In the genomic region with DNA sequence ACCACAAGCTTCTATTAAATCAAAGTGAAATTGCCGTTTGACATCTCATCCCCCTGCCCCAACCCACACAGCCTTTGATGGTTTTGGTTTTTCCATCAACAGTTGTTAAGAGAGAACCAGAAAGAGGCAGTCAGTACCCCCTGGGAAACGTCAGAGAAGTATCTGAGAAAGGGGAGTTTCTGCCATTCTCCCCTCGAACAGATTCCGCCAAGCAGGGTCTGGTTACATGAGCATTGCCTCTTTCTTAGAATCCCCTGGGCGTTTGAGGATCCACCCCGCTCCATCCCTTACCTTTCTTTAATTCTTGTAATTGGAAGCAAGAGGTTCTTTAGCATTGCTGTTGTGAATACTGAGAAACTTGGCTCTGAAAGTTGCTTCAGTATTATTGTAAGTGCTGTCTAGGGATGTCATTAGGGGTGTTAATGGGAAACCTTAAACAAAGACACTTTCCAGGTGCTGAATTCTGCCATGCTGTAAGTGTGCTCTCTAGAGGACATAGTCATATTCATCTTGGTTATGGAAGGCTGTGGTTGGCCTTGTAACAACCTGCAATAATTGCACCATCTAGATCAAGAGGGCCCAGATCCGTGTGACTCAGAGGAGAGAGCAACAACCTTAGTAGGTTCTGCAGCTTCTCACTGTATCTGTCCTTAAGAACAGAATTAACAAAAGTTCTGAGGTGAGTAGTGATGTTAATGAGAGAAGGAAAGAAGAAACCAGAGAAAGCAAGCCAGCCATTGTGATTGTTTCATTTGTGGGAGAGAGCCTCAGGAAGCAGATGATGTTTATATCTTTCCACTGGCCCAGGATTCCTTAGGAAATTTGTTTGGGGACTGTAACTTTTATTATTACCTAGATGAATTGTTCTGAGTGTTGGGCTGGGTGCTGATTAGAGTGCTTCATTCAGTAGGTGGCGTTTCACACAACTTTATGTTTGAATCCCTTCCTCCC, we compare ENCODE assay signal across 2 cellular contexts.
TF ChIP-seq lines count a peak whose summit lies in the region.

No MANE protein-coding gene starts in this region.

TF ChIP-seq in A549, 52 proteins besides CTCF, POLR2A, EP300 and RAD21 (continued from another document):
- TF ChIP-seq, protein P1, sequence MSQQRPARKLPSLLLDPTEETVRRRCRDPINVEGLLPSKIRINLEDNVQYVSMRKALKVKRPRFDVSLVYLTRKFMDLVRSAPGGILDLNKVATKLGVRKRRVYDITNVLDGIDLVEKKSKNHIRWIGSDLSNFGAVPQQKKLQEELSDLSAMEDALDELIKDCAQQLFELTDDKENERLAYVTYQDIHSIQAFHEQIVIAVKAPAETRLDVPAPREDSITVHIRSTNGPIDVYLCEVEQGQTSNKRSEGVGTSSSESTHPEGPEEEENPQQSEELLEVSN (IDR thresholded peaks at IDR 0.05; ENCODE audit: borderline replicate concordance, low read depth) = no peak
- TF ChIP-seq POLR2AphosphoS2 (conservative IDR thresholded peaks at IDR 0.05; ENCODE audit: low read length) (no peak), FOSL2 (IDR thresholded peaks at IDR 0.05) (no peak), FOSL2 (CRISPR knock-in tag; IDR thresholded peaks at IDR 0.05) (no peak), FOSB (CRISPR knock-in tag; IDR thresholded peaks at IDR 0.05) (no peak), NPAS2 (CRISPR knock-in tag; IDR thresholded peaks at IDR 0.05; ENCODE audit: borderline replicate concordance) (no peak), ZC3H11A (IDR thresholded peaks at IDR 0.05) (no peak), SREBF2 (IDR thresholded peaks at IDR 0.05) (no peak), EHF (CRISPR knock-in tag; IDR thresholded peaks at IDR 0.05) (no peak), GATA3 (IDR thresholded peaks at IDR 0.05; ENCODE audit: borderline replicate concordance) (no peak), JUNB (IDR thresholded peaks at IDR 0.05) (no peak), CHD4 (IDR thresholded peaks at IDR 0.05; ENCODE audit: borderline replicate concordance) (no peak)
- TF ChIP-seq, protein P2, sequence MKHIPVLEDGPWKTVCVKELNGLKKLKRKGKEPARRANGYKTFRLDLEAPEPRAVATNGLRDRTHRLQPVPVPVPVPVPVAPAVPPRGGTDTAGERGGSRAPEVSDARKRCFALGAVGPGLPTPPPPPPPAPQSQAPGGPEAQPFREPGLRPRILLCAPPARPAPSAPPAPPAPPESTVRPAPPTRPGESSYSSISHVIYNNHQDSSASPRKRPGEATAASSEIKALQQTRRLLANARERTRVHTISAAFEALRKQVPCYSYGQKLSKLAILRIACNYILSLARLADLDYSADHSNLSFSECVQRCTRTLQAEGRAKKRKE (CRISPR knock-in tag; IDR thresholded peaks at IDR 0.05; ENCODE audit: low read depth) = no peak
TF ChIP-seq in A549: peak in this region for 0.

TF ChIP-seq in GM23338, 12 proteins besides CTCF, POLR2A, EP300 and RAD21 (continued from another document):
- TF ChIP-seq, protein P3, sequence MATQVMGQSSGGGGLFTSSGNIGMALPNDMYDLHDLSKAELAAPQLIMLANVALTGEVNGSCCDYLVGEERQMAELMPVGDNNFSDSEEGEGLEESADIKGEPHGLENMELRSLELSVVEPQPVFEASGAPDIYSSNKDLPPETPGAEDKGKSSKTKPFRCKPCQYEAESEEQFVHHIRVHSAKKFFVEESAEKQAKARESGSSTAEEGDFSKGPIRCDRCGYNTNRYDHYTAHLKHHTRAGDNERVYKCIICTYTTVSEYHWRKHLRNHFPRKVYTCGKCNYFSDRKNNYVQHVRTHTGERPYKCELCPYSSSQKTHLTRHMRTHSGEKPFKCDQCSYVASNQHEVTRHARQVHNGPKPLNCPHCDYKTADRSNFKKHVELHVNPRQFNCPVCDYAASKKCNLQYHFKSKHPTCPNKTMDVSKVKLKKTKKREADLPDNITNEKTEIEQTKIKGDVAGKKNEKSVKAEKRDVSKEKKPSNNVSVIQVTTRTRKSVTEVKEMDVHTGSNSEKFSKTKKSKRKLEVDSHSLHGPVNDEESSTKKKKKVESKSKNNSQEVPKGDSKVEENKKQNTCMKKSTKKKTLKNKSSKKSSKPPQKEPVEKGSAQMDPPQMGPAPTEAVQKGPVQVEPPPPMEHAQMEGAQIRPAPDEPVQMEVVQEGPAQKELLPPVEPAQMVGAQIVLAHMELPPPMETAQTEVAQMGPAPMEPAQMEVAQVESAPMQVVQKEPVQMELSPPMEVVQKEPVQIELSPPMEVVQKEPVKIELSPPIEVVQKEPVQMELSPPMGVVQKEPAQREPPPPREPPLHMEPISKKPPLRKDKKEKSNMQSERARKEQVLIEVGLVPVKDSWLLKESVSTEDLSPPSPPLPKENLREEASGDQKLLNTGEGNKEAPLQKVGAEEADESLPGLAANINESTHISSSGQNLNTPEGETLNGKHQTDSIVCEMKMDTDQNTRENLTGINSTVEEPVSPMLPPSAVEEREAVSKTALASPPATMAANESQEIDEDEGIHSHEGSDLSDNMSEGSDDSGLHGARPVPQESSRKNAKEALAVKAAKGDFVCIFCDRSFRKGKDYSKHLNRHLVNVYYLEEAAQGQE (IDR thresholded peaks at IDR 0.05; ENCODE audit: unreplicated experiment) = no peak
- TF ChIP-seq, protein P4, sequence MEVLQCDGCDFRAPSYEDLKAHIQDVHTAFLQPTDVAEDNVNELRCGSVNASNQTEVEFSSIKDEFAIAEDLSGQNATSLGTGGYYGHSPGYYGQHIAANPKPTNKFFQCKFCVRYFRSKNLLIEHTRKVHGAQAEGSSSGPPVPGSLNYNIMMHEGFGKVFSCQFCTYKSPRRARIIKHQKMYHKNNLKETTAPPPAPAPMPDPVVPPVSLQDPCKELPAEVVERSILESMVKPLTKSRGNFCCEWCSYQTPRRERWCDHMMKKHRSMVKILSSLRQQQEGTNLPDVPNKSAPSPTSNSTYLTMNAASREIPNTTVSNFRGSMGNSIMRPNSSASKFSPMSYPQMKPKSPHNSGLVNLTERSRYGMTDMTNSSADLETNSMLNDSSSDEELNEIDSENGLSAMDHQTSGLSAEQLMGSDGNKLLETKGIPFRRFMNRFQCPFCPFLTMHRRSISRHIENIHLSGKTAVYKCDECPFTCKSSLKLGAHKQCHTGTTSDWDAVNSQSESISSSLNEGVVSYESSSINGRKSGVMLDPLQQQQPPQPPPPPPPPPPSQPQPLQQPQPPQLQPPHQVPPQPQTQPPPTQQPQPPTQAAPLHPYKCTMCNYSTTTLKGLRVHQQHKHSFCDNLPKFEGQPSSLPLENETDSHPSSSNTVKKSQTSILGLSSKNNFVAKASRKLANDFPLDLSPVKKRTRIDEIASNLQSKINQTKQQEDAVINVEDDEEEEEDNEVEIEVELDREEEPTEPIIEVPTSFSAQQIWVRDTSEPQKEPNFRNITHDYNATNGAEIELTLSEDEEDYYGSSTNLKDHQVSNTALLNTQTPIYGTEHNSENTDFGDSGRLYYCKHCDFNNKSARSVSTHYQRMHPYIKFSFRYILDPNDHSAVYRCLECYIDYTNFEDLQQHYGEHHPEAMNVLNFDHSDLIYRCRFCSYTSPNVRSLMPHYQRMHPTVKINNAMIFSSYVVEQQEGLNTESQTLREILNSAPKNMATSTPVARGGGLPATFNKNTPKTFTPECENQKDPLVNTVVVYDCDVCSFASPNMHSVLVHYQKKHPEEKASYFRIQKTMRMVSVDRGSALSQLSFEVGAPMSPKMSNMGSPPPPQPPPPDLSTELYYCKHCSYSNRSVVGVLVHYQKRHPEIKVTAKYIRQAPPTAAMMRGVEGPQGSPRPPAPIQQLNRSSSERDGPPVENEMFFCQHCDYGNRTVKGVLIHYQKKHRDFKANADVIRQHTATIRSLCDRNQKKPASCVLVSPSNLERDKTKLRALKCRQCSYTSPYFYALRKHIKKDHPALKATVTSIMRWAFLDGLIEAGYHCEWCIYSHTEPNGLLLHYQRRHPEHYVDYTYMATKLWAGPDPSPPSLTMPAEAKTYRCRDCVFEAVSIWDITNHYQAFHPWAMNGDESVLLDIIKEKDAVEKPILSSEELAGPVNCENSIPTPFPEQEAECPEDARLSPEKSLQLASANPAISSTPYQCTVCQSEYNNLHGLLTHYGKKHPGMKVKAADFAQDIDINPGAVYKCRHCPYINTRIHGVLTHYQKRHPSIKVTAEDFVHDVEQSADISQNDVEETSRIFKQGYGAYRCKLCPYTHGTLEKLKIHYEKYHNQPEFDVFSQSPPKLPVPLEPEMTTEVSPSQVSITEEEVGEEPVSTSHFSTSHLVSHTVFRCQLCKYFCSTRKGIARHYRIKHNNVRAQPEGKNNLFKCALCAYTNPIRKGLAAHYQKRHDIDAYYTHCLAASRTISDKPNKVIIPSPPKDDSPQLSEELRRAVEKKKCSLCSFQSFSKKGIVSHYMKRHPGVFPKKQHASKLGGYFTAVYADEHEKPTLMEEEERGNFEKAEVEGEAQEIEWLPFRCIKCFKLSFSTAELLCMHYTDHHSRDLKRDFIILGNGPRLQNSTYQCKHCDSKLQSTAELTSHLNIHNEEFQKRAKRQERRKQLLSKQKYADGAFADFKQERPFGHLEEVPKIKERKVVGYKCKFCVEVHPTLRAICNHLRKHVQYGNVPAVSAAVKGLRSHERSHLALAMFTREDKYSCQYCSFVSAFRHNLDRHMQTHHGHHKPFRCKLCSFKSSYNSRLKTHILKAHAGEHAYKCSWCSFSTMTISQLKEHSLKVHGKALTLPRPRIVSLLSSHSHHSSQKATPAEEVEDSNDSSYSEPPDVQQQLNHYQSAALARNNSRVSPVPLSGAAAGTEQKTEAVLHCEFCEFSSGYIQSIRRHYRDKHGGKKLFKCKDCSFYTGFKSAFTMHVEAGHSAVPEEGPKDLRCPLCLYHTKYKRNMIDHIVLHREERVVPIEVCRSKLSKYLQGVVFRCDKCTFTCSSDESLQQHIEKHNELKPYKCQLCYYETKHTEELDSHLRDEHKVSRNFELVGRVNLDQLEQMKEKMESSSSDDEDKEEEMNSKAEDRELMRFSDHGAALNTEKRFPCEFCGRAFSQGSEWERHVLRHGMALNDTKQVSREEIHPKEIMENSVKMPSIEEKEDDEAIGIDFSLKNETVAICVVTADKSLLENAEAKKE (CRISPR knock-in tag; IDR thresholded peaks at IDR 0.05) = no peak
- TF ChIP-seq CREB1 (CRISPR knock-in tag; IDR thresholded peaks at IDR 0.05; ENCODE audit: low read depth) (no peak), POLR2AphosphoS5 (IDR thresholded peaks at IDR 0.05; ENCODE audit: low read depth) (no peak), ZNF331 (CRISPR knock-in tag; IDR thresholded peaks at IDR 0.05; ENCODE audit: low read depth) (no peak), JUNB (IDR thresholded peaks at IDR 0.05; ENCODE audit: unreplicated experiment) (no peak), STAT1 (IDR thresholded peaks at IDR 0.05; ENCODE audit: unreplicated experiment) (no peak), ZNF114 (CRISPR knock-in tag; IDR thresholded peaks at IDR 0.05) (no peak), NANOG (IDR thresholded peaks at IDR 0.05; ENCODE audit: borderline replicate concordance) (no peak)
- TF ChIP-seq, protein P5, sequence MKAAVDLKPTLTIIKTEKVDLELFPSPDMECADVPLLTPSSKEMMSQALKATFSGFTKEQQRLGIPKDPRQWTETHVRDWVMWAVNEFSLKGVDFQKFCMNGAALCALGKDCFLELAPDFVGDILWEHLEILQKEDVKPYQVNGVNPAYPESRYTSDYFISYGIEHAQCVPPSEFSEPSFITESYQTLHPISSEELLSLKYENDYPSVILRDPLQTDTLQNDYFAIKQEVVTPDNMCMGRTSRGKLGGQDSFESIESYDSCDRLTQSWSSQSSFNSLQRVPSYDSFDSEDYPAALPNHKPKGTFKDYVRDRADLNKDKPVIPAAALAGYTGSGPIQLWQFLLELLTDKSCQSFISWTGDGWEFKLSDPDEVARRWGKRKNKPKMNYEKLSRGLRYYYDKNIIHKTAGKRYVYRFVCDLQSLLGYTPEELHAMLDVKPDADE (IDR thresholded peaks at IDR 0.05) = no peak
